In genomic region chr20:13262302-13262650, GRCh38 we compare ENCODE assay signal across 1 cellular context.
TF ChIP-seq lines count a peak whose summit lies in the region.

No MANE protein-coding gene starts in this region.

TF ChIP-seq in HepG2, 621 proteins besides CTCF, POLR2A, EP300 and RAD21 (continues in another document):
- TF ChIP-seq NBN (conservative IDR thresholded peaks at IDR 0.05) (no peak), ZNF282 (IDR thresholded peaks at IDR 0.05; ENCODE audit: partially characterized antibody) (no peak), MXI1 (IDR thresholded peaks at IDR 0.05; ENCODE audit: borderline replicate concordance, low read depth, low read length) (no peak), ZNF878 (CRISPR knock-in tag; IDR thresholded peaks at IDR 0.05) (no peak), FIP1L1 (IDR thresholded peaks at IDR 0.05; ENCODE audit: borderline replicate concordance, insufficient read depth, low read depth, low read length) (no peak), ZNF407 (CRISPR knock-in tag; IDR thresholded peaks at IDR 0.05; ENCODE audit: not compliant biosample characterization) (no peak), MIER3 (CRISPR knock-in tag; IDR thresholded peaks at IDR 0.05; ENCODE audit: borderline replicate concordance) (no peak), FOXO1 (CRISPR knock-in tag; IDR thresholded peaks at IDR 0.05) (0 out of 2 replicates have a peak, but pooled peaks have one; percentile 0), ZNF83 (CRISPR knock-in tag; IDR thresholded peaks at IDR 0.05; ENCODE audit: borderline replicate concordance) (no peak), CREM (IDR thresholded peaks at IDR 0.05) (0 out of 2 replicates have a peak, but pooled peaks have one; percentile 5), CREM (CRISPR knock-in tag; IDR thresholded peaks at IDR 0.05) (no peak), MIER2 (CRISPR knock-in tag; IDR thresholded peaks at IDR 0.05) (no peak), ZNF3 (CRISPR knock-in tag; IDR thresholded peaks at IDR 0.05) (no peak), ZNF616 (CRISPR knock-in tag; IDR thresholded peaks at IDR 0.05; ENCODE audit: low read depth) (no peak), ZNF331 (CRISPR knock-in tag; IDR thresholded peaks at IDR 0.05) (no peak), MED8 (CRISPR knock-in tag; IDR thresholded peaks at IDR 0.05; ENCODE audit: insufficient replicate concordance) (peak; percentile 38), RELA (CRISPR knock-in tag; IDR thresholded peaks at IDR 0.05) (0 out of 2 replicates have a peak, but pooled peaks have one; percentile 84), ZNF549 (CRISPR knock-in tag; IDR thresholded peaks at IDR 0.05) (no peak), ZC3H13 (CRISPR knock-in tag; IDR thresholded peaks at IDR 0.05) (0 out of 2 replicates have a peak, but pooled peaks have one; percentile 46), ZNF18 (CRISPR knock-in tag; IDR thresholded peaks at IDR 0.05; ENCODE audit: insufficient replicate concordance) (no peak), ZNF761 (CRISPR knock-in tag; conservative IDR thresholded peaks at IDR 0.05) (0 out of 2 replicates have a peak, but pooled peaks have one; percentile 3), NONO (IDR thresholded peaks at IDR 0.05) (no peak), NONO (CRISPR knock-in tag; conservative IDR thresholded peaks at IDR 0.05) (0 out of 2 replicates have a peak, but pooled peaks have one; percentile 14), ZBTB38 (CRISPR knock-in tag; IDR thresholded peaks at IDR 0.05) (0 out of 2 replicates have a peak, but pooled peaks have one; percentile 4), HOXA9 (CRISPR knock-in tag; IDR thresholded peaks at IDR 0.05; ENCODE audit: borderline replicate concordance) (no peak), PLRG1 (conservative IDR thresholded peaks at IDR 0.05) (0 out of 2 replicates have a peak, but pooled peaks have one; percentile 19), MBD4 (IDR thresholded peaks at IDR 0.05; ENCODE audit: borderline replicate concordance, low read length) (peak; percentile 65; the same call in 1 of the 2 replicates), ZNF552 (CRISPR knock-in tag; IDR thresholded peaks at IDR 0.05; ENCODE audit: borderline replicate concordance) (no peak), JDP2 (CRISPR knock-in tag; IDR thresholded peaks at IDR 0.05; ENCODE audit: borderline replicate concordance) (no peak)
- TF ChIP-seq, protein P1, sequence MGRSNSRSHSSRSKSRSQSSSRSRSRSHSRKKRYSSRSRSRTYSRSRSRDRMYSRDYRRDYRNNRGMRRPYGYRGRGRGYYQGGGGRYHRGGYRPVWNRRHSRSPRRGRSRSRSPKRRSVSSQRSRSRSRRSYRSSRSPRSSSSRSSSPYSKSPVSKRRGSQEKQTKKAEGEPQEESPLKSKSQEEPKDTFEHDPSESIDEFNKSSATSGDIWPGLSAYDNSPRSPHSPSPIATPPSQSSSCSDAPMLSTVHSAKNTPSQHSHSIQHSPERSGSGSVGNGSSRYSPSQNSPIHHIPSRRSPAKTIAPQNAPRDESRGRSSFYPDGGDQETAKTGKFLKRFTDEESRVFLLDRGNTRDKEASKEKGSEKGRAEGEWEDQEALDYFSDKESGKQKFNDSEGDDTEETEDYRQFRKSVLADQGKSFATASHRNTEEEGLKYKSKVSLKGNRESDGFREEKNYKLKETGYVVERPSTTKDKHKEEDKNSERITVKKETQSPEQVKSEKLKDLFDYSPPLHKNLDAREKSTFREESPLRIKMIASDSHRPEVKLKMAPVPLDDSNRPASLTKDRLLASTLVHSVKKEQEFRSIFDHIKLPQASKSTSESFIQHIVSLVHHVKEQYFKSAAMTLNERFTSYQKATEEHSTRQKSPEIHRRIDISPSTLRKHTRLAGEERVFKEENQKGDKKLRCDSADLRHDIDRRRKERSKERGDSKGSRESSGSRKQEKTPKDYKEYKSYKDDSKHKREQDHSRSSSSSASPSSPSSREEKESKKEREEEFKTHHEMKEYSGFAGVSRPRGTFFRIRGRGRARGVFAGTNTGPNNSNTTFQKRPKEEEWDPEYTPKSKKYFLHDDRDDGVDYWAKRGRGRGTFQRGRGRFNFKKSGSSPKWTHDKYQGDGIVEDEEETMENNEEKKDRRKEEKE (IDR thresholded peaks at IDR 0.05) = no peak
- TF ChIP-seq, protein P2, sequence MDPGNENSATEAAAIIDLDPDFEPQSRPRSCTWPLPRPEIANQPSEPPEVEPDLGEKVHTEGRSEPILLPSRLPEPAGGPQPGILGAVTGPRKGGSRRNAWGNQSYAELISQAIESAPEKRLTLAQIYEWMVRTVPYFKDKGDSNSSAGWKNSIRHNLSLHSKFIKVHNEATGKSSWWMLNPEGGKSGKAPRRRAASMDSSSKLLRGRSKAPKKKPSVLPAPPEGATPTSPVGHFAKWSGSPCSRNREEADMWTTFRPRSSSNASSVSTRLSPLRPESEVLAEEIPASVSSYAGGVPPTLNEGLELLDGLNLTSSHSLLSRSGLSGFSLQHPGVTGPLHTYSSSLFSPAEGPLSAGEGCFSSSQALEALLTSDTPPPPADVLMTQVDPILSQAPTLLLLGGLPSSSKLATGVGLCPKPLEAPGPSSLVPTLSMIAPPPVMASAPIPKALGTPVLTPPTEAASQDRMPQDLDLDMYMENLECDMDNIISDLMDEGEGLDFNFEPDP (CRISPR knock-in tag; conservative IDR thresholded peaks at IDR 0.05) = no peak
- TF ChIP-seq, protein P3, sequence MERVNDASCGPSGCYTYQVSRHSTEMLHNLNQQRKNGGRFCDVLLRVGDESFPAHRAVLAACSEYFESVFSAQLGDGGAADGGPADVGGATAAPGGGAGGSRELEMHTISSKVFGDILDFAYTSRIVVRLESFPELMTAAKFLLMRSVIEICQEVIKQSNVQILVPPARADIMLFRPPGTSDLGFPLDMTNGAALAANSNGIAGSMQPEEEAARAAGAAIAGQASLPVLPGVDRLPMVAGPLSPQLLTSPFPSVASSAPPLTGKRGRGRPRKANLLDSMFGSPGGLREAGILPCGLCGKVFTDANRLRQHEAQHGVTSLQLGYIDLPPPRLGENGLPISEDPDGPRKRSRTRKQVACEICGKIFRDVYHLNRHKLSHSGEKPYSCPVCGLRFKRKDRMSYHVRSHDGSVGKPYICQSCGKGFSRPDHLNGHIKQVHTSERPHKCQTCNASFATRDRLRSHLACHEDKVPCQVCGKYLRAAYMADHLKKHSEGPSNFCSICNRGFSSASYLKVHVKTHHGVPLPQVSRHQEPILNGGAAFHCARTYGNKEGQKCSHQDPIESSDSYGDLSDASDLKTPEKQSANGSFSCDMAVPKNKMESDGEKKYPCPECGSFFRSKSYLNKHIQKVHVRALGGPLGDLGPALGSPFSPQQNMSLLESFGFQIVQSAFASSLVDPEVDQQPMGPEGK (CRISPR knock-in tag; IDR thresholded peaks at IDR 0.05) = no peak
- TF ChIP-seq, protein P4, sequence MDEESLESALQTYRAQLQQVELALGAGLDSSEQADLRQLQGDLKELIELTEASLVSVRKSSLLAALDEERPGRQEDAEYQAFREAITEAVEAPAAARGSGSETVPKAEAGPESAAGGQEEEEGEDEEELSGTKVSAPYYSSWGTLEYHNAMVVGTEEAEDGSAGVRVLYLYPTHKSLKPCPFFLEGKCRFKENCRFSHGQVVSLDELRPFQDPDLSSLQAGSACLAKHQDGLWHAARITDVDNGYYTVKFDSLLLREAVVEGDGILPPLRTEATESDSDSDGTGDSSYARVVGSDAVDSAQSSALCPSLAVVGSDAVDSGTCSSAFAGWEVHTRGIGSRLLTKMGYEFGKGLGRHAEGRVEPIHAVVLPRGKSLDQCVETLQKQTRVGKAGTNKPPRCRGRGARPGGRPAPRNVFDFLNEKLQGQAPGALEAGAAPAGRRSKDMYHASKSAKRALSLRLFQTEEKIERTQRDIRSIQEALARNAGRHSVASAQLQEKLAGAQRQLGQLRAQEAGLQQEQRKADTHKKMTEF (CRISPR knock-in tag; IDR thresholded peaks at IDR 0.05) = no peak
- TF ChIP-seq, protein P5, sequence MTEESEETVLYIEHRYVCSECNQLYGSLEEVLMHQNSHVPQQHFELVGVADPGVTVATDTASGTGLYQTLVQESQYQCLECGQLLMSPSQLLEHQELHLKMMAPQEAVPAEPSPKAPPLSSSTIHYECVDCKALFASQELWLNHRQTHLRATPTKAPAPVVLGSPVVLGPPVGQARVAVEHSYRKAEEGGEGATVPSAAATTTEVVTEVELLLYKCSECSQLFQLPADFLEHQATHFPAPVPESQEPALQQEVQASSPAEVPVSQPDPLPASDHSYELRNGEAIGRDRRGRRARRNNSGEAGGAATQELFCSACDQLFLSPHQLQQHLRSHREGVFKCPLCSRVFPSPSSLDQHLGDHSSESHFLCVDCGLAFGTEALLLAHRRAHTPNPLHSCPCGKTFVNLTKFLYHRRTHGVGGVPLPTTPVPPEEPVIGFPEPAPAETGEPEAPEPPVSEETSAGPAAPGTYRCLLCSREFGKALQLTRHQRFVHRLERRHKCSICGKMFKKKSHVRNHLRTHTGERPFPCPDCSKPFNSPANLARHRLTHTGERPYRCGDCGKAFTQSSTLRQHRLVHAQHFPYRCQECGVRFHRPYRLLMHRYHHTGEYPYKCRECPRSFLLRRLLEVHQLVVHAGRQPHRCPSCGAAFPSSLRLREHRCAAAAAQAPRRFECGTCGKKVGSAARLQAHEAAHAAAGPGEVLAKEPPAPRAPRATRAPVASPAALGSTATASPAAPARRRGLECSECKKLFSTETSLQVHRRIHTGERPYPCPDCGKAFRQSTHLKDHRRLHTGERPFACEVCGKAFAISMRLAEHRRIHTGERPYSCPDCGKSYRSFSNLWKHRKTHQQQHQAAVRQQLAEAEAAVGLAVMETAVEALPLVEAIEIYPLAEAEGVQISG (CRISPR knock-in tag; IDR thresholded peaks at IDR 0.05) = no peak
